Comparison of ENCODE assay signal across 1 cellular context in the genomic region with DNA sequence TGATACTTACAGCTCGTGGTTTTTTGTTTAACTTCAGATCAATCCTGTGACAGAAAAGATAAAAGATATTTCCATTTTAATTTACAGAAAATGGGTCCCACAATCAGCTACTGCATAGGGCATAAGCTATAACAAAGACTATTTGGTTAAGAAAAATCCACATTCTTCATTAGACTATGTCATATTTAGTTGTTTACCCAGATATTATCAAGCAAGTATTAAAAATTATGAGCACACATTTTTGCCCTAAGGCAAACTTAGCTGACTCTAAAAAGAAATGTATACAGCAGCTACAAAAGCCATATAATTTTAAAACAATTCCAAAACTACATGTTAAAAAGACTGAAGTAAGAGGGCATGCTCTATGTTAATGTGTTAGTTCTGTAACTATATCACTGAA.
TF ChIP-seq lines count a peak whose summit lies in the region.

No MANE protein-coding gene starts in this region.

TF ChIP-seq in GM12878, 131 proteins besides CTCF, POLR2A, EP300 and RAD21:
- TF ChIP-seq PAX5 (IDR thresholded peaks at IDR 0.05; ENCODE audit: borderline replicate concordance, low read depth, low read length) (no peak), NR2C1 (IDR thresholded peaks at IDR 0.05) (no peak), CHD1 (IDR thresholded peaks at IDR 0.05; ENCODE audit: low read depth, low read length) (no peak), MTA3 (IDR thresholded peaks at IDR 0.05; ENCODE audit: borderline replicate concordance, low read length) (no peak), IKZF2 (IDR thresholded peaks at IDR 0.05) (no peak), WRNIP1 (IDR thresholded peaks at IDR 0.05; ENCODE audit: borderline replicate concordance, low read depth, low read length) (no peak), EGR1 (IDR thresholded peaks at IDR 0.05; ENCODE audit: borderline replicate concordance in 1 of 2, low read depth in 2 of 2, low read length in 2 of 2) (no peak), POU2F2 (IDR thresholded peaks at IDR 0.05; ENCODE audit: borderline replicate concordance, low read depth, low read length) (no peak)
- TF ChIP-seq, protein P1, sequence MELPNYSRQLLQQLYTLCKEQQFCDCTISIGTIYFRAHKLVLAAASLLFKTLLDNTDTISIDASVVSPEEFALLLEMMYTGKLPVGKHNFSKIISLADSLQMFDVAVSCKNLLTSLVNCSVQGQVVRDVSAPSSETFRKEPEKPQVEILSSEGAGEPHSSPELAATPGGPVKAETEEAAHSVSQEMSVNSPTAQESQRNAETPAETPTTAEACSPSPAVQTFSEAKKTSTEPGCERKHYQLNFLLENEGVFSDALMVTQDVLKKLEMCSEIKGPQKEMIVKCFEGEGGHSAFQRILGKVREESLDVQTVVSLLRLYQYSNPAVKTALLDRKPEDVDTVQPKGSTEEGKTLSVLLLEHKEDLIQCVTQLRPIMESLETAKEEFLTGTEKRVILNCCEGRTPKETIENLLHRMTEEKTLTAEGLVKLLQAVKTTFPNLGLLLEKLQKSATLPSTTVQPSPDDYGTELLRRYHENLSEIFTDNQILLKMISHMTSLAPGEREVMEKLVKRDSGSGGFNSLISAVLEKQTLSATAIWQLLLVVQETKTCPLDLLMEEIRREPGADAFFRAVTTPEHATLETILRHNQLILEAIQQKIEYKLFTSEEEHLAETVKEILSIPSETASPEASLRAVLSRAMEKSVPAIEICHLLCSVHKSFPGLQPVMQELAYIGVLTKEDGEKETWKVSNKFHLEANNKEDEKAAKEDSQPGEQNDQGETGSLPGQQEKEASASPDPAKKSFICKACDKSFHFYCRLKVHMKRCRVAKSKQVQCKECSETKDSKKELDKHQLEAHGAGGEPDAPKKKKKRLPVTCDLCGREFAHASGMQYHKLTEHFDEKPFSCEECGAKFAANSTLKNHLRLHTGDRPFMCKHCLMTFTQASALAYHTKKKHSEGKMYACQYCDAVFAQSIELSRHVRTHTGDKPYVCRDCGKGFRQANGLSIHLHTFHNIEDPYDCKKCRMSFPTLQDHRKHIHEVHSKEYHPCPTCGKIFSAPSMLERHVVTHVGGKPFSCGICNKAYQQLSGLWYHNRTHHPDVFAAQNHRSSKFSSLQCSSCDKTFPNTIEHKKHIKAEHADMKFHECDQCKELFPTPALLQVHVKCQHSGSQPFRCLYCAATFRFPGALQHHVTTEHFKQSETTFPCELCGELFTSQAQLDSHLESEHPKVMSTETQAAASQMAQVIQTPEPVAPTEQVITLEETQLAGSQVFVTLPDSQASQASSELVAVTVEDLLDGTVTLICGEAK (IDR thresholded peaks at IDR 0.05; ENCODE audit: borderline replicate concordance): no peak
